14 cellular contexts compared by ENCODE assay signal in genomic region chr13:107375701-107376350, GRCh38.
"Had no signal": no experiment of that assay in that cellular context is flagged by ENCODE, and none has a peak within 500 bp of the region (broad histone marks: within the 10 kb centered on the region; RNA-seq: fewer than 3 reads in every experiment).

No MANE protein-coding gene starts in this region.

- DNase-seq: activated CD4-positive, alpha-beta memory T cell treated with anti-CD3 and anti-CD28 coated beads, Interleukin-2, amount 10 ng/mL, durations not matched to agents 7 days and 5 days; activated CD4-positive, alpha-beta T cell treated with anti-CD3 and anti-CD28 coated beads for 36 hours; activated gamma-delta T cell treated with Interleukin-2 at 50 U/mL for 16 hours; activated naive CD8-positive, alpha-beta T cell treated with anti-CD3 and anti-CD28 coated beads, Interleukin-2, amount 10 ng/mL, durations not matched to agents 7 days and 5 days; activated T-cell treated with anti-CD3 and anti-CD28 coated beads, Interleukin-2, amount 50 U/mL, for 72 hours; cortex of kidney; effector memory CD4-positive, alpha-beta T cell; glutamatergic neuron; left cardiac atrium; lower lobe of right lung; naive B cell; tibial artery; uterus; WERI-Rb-1 had no signal

- ATAC-seq: activated CD4-positive, alpha-beta T cell treated with anti-CD3 and anti-CD28 coated beads for 36 hours; activated T-cell treated with anti-CD3 and anti-CD28 coated beads, Interleukin-2, amount 50 U/mL, for 72 hours; left cardiac atrium; lower lobe of right lung had no signal
